Comparison of ENCODE assay signal across 8 cellular contexts in the genomic region with DNA sequence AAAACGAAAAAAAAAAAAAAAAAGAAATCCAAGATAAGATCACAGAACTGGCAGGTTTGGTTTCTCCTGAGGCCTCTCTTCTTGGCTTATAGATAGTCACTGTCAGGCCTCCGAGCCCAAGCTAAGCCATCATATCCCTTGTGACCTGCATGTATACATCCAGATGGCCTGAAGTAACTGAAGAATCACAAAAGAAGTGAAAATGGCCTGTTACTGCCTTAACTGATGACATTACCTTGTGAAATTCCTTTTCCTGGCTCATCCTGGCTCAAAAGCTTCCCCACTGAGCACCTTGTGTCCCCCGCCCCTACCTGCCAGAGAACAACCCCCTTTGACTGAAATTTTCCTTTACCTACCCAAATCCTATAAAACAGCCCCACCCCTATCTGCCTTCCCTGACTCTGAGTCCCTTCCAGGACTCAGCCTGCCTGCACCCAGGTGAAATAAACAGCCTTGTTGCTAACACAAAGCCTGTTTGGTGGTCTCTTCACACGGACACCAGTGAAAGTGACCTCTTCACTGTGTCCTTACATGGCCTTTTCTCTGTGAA. TPM values are rescaled to one million over a fixed set of nuclear protein-coding genes. Genes with fewer than 3 reads are reported as not detected.
A peak's percentile ranks its signal among the peaks of the same experiment; 100 is the strongest.
DNase-seq lines count a peak whose midpoint lies in the region; ATAC-seq, FAIRE-seq and TF ChIP-seq lines count a peak whose summit lies in the region.
"Not testable (repeated sequence)": the region's sequence is repeated elsewhere in the genome, so short reads cannot be mapped to it uniquely, and the experiment has no call there.

No MANE protein-coding gene starts in this region.

- H3K36me3 ChIP-seq in CD4-positive, alpha-beta memory T cell (ENCODE audit: insufficient read depth, low read length); GM12878 (ENCODE audit: control insufficient read depth in 2 of 2, insufficient read depth in 2 of 2, low read length in 1 of 2); muscle layer of duodenum (ENCODE audit: control insufficient read depth in 1 of 2, insufficient read depth in 2 of 2, low read length in 2 of 2): not testable (repeated sequence)

- intact Hi-C loops in CD4-positive, alpha-beta memory T cell (cut with micrococcal nuclease), result loop anchor here (1.0 kb wide), 4 partner anchors 36 to 148 kb away; a partner anchor contains a TSS
- intact Hi-C loops in GM12878 (cut with micrococcal nuclease; ENCODE audit: unreplicated experiment), result loop anchor here (2.0 to 5.0 kb wide), 2 partner anchors 35 to 62 kb away; a partner anchor contains a TSS

- H3K27ac ChIP-seq in CD4-positive, alpha-beta memory T cell (ENCODE audit: low read depth, low read length), result peak overlapping the region; percentile 80
- H3K27ac ChIP-seq in GM12878 (ENCODE audit: control insufficient read depth, insufficient read depth), result peak overlapping the region; percentile 64
- peak overlapping the region; percentile 80 for H3K27ac ChIP-seq in foreskin keratinocyte
- H3K27ac ChIP-seq in muscle layer of duodenum (ENCODE audit: low read length), result peak overlapping the region; percentile 87

- not testable (repeated sequence) for TF ChIP-seq POLR2A in GM12878 (IDR thresholded peaks at IDR 0.05; ENCODE audit: low read depth, low read length)

- peaks cover 44% of the 10 kb centered on the region for H3K79me2 ChIP-seq in GM12878 (ENCODE audit: control insufficient read depth, insufficient read depth, low read length)

- DNase-seq in CD4-positive, alpha-beta memory T cell, result peak in 1 of 5 donors; percentile 6
- DNase-seq in T-helper 17 cell; GM12878 (ENCODE audit: low read depth, low spot score); foreskin keratinocyte; stimulated activated naive B cell treated with anti-CD40 and anti-IgM and Interleukin-4, amounts not matched to agents 10 μg/mL and 1 μg/mL and 100 μg/mL, for 72 hours: not testable (repeated sequence)

- peak overlapping the region; percentile 66 for H3K4me2 ChIP-seq in GM12878 (ENCODE audit: control insufficient read depth, insufficient read depth)

- TF ChIP-seq EP300 in GM12878 (IDR thresholded peaks at IDR 0.05; ENCODE audit: borderline replicate concordance in 1 of 2, control insufficient read depth in 1 of 2, low read depth in 2 of 2, low read length in 2 of 2), result not testable (repeated sequence)

- peak; percentile 1 for ATAC-seq in GM21447 (IDR thresholded peaks at IDR 0.05; ENCODE audit: unreplicated experiment)
- ATAC-seq in HG03354 (IDR thresholded peaks at IDR 0.05; ENCODE audit: poor library complexity, severe bottlenecking, unreplicated experiment), result peak; percentile 11
- peak; percentile 29 for ATAC-seq in T-helper 17 cell
- ATAC-seq in GM12878, result peak; percentile 10
- not testable (repeated sequence) for ATAC-seq in foreskin keratinocyte
- peak; percentile 16 to 28 for ATAC-seq in stimulated activated naive B cell treated with anti-CD40 and anti-IgM and Interleukin-4, amounts not matched to agents 10 μg/mL and 1 μg/mL and 100 μg/mL, for 72 hours (replicated peaks)

- not testable (repeated sequence) for H4K20me1 ChIP-seq in GM12878 (ENCODE audit: control insufficient read depth, insufficient read depth)

- H3K27ac Mint-ChIP-seq in CD4-positive, alpha-beta memory T cell, result peak overlapping the region; percentile 95 to 99 (median 98)
- peak overlapping the region; percentile 91 for H3K27ac Mint-ChIP-seq in T-helper 17 cell
- peak overlapping the region; percentile 97 for H3K27ac Mint-ChIP-seq in stimulated activated naive B cell treated with anti-CD40 and anti-IgM and Interleukin-4, amounts not matched to agents 10 μg/mL and 1 μg/mL and 100 μg/mL, for 72 hours

- not testable (repeated sequence) for H3K27me3 ChIP-seq in CD4-positive, alpha-beta memory T cell (ENCODE audit: insufficient read depth, low read length); GM12878 (replicated peaks in 1 of 2; ENCODE audit: control insufficient read depth in 2 of 2, insufficient read depth in 2 of 2, low read length in 1 of 2); foreskin keratinocyte; muscle layer of duodenum (ENCODE audit: low read depth, low read length)

- peak overlapping the region; percentile 70 for H3K9ac ChIP-seq in GM12878 (ENCODE audit: control insufficient read depth, insufficient read depth, low read length)

- not testable (repeated sequence) for H3K9me3 ChIP-seq in CD4-positive, alpha-beta memory T cell (ENCODE audit: control insufficient read depth in 1 of 2, low read length in 2 of 2); T-helper 17 cell (ENCODE audit: control insufficient read depth, low read length, poor library complexity, severe bottlenecking); GM12878 (replicated peaks; ENCODE audit: control insufficient read depth, insufficient read depth, low read length); muscle layer of duodenum (ENCODE audit: control insufficient read depth in 1 of 2, low read length in 2 of 2)

- TF ChIP-seq RAD21 in GM12878 (IDR thresholded peaks at IDR 0.05; ENCODE audit: insufficient read depth, low read depth, low read length), result not testable (repeated sequence)

- CTCF ChIA-PET in CD4-positive, alpha-beta memory T cell (lab: Charles Lee; ENCODE audit: partially characterized antibody); GM12878 (lab: Yijun Ruan, JAX): not testable (repeated sequence)

- peaks cover 44% of the 10 kb centered on the region for H3K4me1 ChIP-seq in CD4-positive, alpha-beta memory T cell (ENCODE audit: insufficient read depth, low read length)
- not testable (repeated sequence) for H3K4me1 ChIP-seq in GM12878 (ENCODE audit: control insufficient read depth, insufficient read depth, low read length); foreskin keratinocyte
- H3K4me1 ChIP-seq in muscle layer of duodenum (ENCODE audit: control insufficient read depth in 1 of 2, insufficient read depth in 2 of 2, low read length in 2 of 2), result peaks cover 0 to 11% of the 10 kb centered on the region in 2 donors

- peak overlapping the region; percentile 57 to 94 for H3K4me3 ChIP-seq in CD4-positive, alpha-beta memory T cell (ENCODE audit: low read length in 2 of 2)
- H3K4me3 ChIP-seq in GM12878 (peak overlapping the region; percentile 86; the same call in 1 of the 2 replicates), muscle layer of duodenum (ENCODE audit: low read depth in 1 of 2, low read length in 2 of 2) (peak overlapping the region; percentile 71 to 80)

- not testable (repeated sequence) for H3K36me3 Mint-ChIP-seq in CD4-positive, alpha-beta memory T cell; T-helper 17 cell (ENCODE audit: low read depth)
- H3K36me3 Mint-ChIP-seq in stimulated activated naive B cell treated with anti-CD40 and anti-IgM and Interleukin-4, amounts not matched to agents 10 μg/mL and 1 μg/mL and 100 μg/mL, for 72 hours, result peaks cover 8 to 13% of the 10 kb centered on the region in 2 donors

- not testable (repeated sequence) for H3K27me3 Mint-ChIP-seq in CD4-positive, alpha-beta memory T cell; T-helper 17 cell; stimulated activated naive B cell treated with anti-CD40 and anti-IgM and Interleukin-4, amounts not matched to agents 10 μg/mL and 1 μg/mL and 100 μg/mL, for 72 hours

- 11% methylated on average over 3 of the region's 4 CpGs for WGBS in GM12878 (ENCODE audit: insufficient coverage, insufficient replicate concordance, low lambda C conversion rate, missing lambda C conversion rate)

- not testable (repeated sequence) for FAIRE-seq in GM12878 (lab: Jason Lieb, UNC)

- peak overlapping the region; percentile 96 to 99 (median 97) for H3K4me3 Mint-ChIP-seq in CD4-positive, alpha-beta memory T cell
- H3K4me3 Mint-ChIP-seq in T-helper 17 cell, result peak overlapping the region; percentile 96
- H3K4me3 Mint-ChIP-seq in stimulated activated naive B cell treated with anti-CD40 and anti-IgM and Interleukin-4, amounts not matched to agents 10 μg/mL and 1 μg/mL and 100 μg/mL, for 72 hours, result peak overlapping the region; percentile 96 to 100

- BruUV-seq in GM12878 (replicated peaks; lab: Mats Ljungman, UMichigan), result TSS peak; percentile 81

- not testable (repeated sequence) for H3K9me3 Mint-ChIP-seq in CD4-positive, alpha-beta memory T cell; stimulated activated naive B cell treated with anti-CD40 and anti-IgM and Interleukin-4, amounts not matched to agents 10 μg/mL and 1 μg/mL and 100 μg/mL, for 72 hours

- SMC1A ChIA-PET in GM12878 (lab: Charles Lee; ENCODE audit: uncharacterized antibody, unreplicated experiment), result not testable (repeated sequence)

- peaks cover 30 to 57% (median 43%) of the 10 kb centered on the region in 4 donors for H3K4me1 Mint-ChIP-seq in CD4-positive, alpha-beta memory T cell
- peaks cover 34% of the 10 kb centered on the region for H3K4me1 Mint-ChIP-seq in T-helper 17 cell
- peaks cover 32 to 53% of the 10 kb centered on the region in 2 donors for H3K4me1 Mint-ChIP-seq in stimulated activated naive B cell treated with anti-CD40 and anti-IgM and Interleukin-4, amounts not matched to agents 10 μg/mL and 1 μg/mL and 100 μg/mL, for 72 hours

- POLR2A ChIA-PET in CD4-positive, alpha-beta memory T cell (lab: Charles Lee; ENCODE audit: partially characterized antibody), result interaction anchor here (0.9 to 3.2 kb wide), 6 partner anchors 36 to 252 kb away, joined by 3 to 19 read pairs (median 6); a partner anchor contains a TSS
- POLR2A ChIA-PET in GM12878 (lab: Charles Lee), result interaction anchor here (0.5 to 0.7 kb wide), 3 partner anchors 36 to 556 kb away, joined by 4 to 6 read pairs (median 4); a partner anchor contains a TSS

- in situ Hi-C loops in GM12878 (cut with MboI), result not testable (repeated sequence)

- H2AFZ ChIP-seq in GM12878 (ENCODE audit: control insufficient read depth, low read depth, low read length), result peak overlapping the region; percentile 90

- RAD21 ChIA-PET in GM12878 (lab: Charles Lee; ENCODE audit: unreplicated experiment), result not testable (repeated sequence)

- not testable (repeated sequence) for TF ChIP-seq CTCF in GM12878 (IDR thresholded peaks at IDR 0.05 in 2 of 3, conservative IDR thresholded peaks at IDR 0.05 in 1 of 3; ENCODE audit: control insufficient read depth in 2 of 3, extremely low read depth in 1 of 3, insufficient read depth in 1 of 3, low read depth in 3 of 3, low read length in 3 of 3); foreskin keratinocyte (conservative IDR thresholded peaks at IDR 0.05)

RNA-seq across cellular contexts. Expression of a gene that starts 36.0 kb away (rescaled TPM):
- 10 to 100 TPM; 57.3 to 63.8 TPM for total RNA-seq in CD4-positive, alpha-beta memory T cell
- 10 to 100 TPM; 10.1 to 22.2 TPM for polyA plus RNA-seq in CD4-positive, alpha-beta memory T cell
- 10 to 100 TPM; 27.0 to 32.2 TPM for total RNA-seq in T-helper 17 cell
- total RNA-seq in GM12878 (2013; cell fraction: nucleolus; rRNA removed), result 50.6 and 62.4 TPM in 2 replicates
- 7.7 and 10.2 TPM in 2 replicates for total RNA-seq in GM12878 (2014; rRNA removed)
- total RNA-seq in GM12878 (2014; rRNA removed; fragmentation: Illumina TruSeq; extraction: Trizol), result 8.4 and 8.5 TPM in 2 replicates
- 9.7 and 11.1 TPM in 2 replicates for total RNA-seq in GM12878 (2021)
- 5.5 TPM for polyA plus RNA-seq in GM12878 (2011; ENCODE audit: low read depth)
- polyA plus RNA-seq in GM12878 (2011; rRNA removed), result 17.9 and 18.0 TPM in 2 replicates
- 19.5 and 21.1 TPM in 2 replicates for polyA plus RNA-seq in GM12878 (2011; cell fraction: cytosol; rRNA removed)
- polyA plus RNA-seq in GM12878 (2011; cell fraction: nucleus; rRNA removed), result 50.5 and 51.7 TPM in 2 replicates
- polyA plus RNA-seq in GM12878 (2012), result 7.9 and 10.8 TPM in 2 replicates
- polyA plus RNA-seq in GM12878 (2014; fragmentation: Illumina TruSeq; extraction: Trizol), result 11.0 TPM in 2 replicates
- 1 to 10 TPM; 1.6 TPM for polyA plus RNA-seq in GM12878 (2014; fragmentation: Nextera tagmentation; extraction: Ambion mirVana)
- polyA plus RNA-seq in GM12878 (2014; rRNA removed), result 17.6 and 17.7 TPM in 2 replicates
- 1 to 10 TPM; 5.6 TPM for polyA plus RNA-seq in GM12878 (2016; fragmentation: Nextera tagmentation; extraction: Ambion mirVana)
- 11.1 and 18.1 TPM in 2 replicates for polyA minus RNA-seq in GM12878 (2011; rRNA and poly(A)+ RNA removed)
- 2.5 and 3.6 TPM in 2 replicates for polyA minus RNA-seq in GM12878 (2011; cell fraction: cytosol; rRNA and poly(A)+ RNA removed)
- 10.9 and 12.2 TPM in 2 replicates for polyA minus RNA-seq in GM12878 (2011; cell fraction: nucleus; rRNA and poly(A)+ RNA removed)
- 2.6 and 3.9 TPM in 2 replicates for total RNA-seq in foreskin keratinocyte
- polyA plus RNA-seq in foreskin keratinocyte, result 2.0 and 2.4 TPM in 2 replicates
